In genomic region chr10:89217057-89217990, GRCh38 we compare ENCODE assay signal across 8 cellular contexts. TPM values are rescaled to one million over a fixed set of nuclear protein-coding genes. Genes with fewer than 3 reads are reported as not detected.
DNase-seq lines count a peak whose midpoint lies in the region; ATAC-seq and TF ChIP-seq lines count a peak whose summit lies in the region.

No MANE protein-coding gene starts in this region.

- peaks cover 6% of the 10 kb centered on the region; the same call in 1 of the 2 replicates for H3K4me1 ChIP-seq in PC-3 (ENCODE audit: insufficient read depth, low read length)
- peaks cover 6% of the 10 kb centered on the region for H3K4me1 ChIP-seq in osteoblast (ENCODE audit: insufficient read depth, low read length)
- peaks cover 0 to 17% (median 5%) of the 10 kb centered on the region in 4 donors for H3K4me1 ChIP-seq in tibial nerve

- peak; percentile 43; the same call in 1 of the 2 replicates for ATAC-seq in PC-3
- ATAC-seq in HG03469 (IDR thresholded peaks at IDR 0.05; ENCODE audit: unreplicated experiment): no peak

- H3K4me2 ChIP-seq in PC-3 (ENCODE audit: low read length): no peak overlapping the region
- peak overlapping the region; percentile 39 for H3K4me2 ChIP-seq in osteoblast (ENCODE audit: insufficient read depth, low read length)

- TF ChIP-seq CTCF in HFF-Myc (IDR thresholded peaks at IDR 0.05; ENCODE audit: low read depth, low read length, missing control alignments) (peak; percentile 55), PC-3 (conservative IDR thresholded peaks at IDR 0.05; ENCODE audit: low read depth, low read length) (peak; percentile 75), osteoblast (IDR thresholded peaks at IDR 0.05; ENCODE audit: extremely low read depth, low read depth, low read length) (peak; percentile 72), tibial nerve (IDR thresholded peaks at IDR 0.05) (peak; percentile 68 to 81 (median 72))

- WGBS in tibial nerve, 2 donors: 8 to 9% methylated on average over 6 of the region's 6 CpGs

- H3K36me3 ChIP-seq in PC-3 (ENCODE audit: low read depth, low read length): peaks cover 17% of the 10 kb centered on the region
- H3K36me3 ChIP-seq in osteoblast (ENCODE audit: insufficient read depth, low read length): peaks cover 13% of the 10 kb centered on the region
- H3K36me3 ChIP-seq in tibial nerve: peaks cover 0 to 17% (median 0%) of the 10 kb centered on the region in 3 donors

- peaks cover 9% of the 10 kb centered on the region for H3F3A ChIP-seq in PC-3 (ENCODE audit: low read length, unreplicated experiment)

- BruUV-seq in PC-3 (replicated peaks; lab: Mats Ljungman, UMichigan): no TSS peak

- H3K27me3 ChIP-seq in PC-3 (ENCODE audit: low read length) (no peaks in the 10 kb centered on the region), osteoblast (ENCODE audit: insufficient read depth, low read length) (no peaks in the 10 kb centered on the region), tibial nerve (no peaks in the 10 kb centered on the region)

- H3K27ac ChIP-seq in PC-3 (ENCODE audit: low read length): no peak overlapping the region
- H3K27ac ChIP-seq in osteoblast (ENCODE audit: low read depth, low read length): peak overlapping the region; percentile 6
- peak overlapping the region in 2 of 4 donors; percentile 42 to 60 for H3K27ac ChIP-seq in tibial nerve

- no peak for TF ChIP-seq EP300 in tibial nerve (IDR thresholded peaks at IDR 0.05)

- CTCF ChIA-PET in PC-3 (lab: Charles Lee): no interaction called here

- POLR2A ChIA-PET in PC-3 (lab: Charles Lee; ENCODE audit: unreplicated experiment): no interaction called here

- H3K79me2 ChIP-seq in PC-3 (ENCODE audit: low read length) (no peaks in the 10 kb centered on the region), osteoblast (ENCODE audit: insufficient read depth, low read length) (no peaks in the 10 kb centered on the region)

- intact Hi-C loops in PC-3 (cut with micrococcal nuclease): loop anchor here (1.0 kb wide), 3 partner anchors 172 to 197 kb away; partner anchors contain the start of gene IFIT5

- H3K4me3 ChIP-seq in HFF-Myc (replicated peaks; ENCODE audit: low read depth, low read length) (no peak overlapping the region), PC-3 (ENCODE audit: low read length) (no peak overlapping the region), osteoblast (ENCODE audit: insufficient read depth, low read length) (no peak overlapping the region), tibial nerve (no peak overlapping the region)

- H3K9me3 ChIP-seq in PC-3 (ENCODE audit: low read length) (no peaks in the 10 kb centered on the region), osteoblast (ENCODE audit: low read depth, low read length) (no peaks in the 10 kb centered on the region), tibial nerve (no peaks in the 10 kb centered on the region)

- no peak for TF ChIP-seq POLR2A in tibial nerve (IDR thresholded peaks at IDR 0.05)

- H4K20me1 ChIP-seq in PC-3 (ENCODE audit: low read length) (no peaks in the 10 kb centered on the region), osteoblast (ENCODE audit: insufficient read depth, low read length) (no peaks in the 10 kb centered on the region)

- no peak overlapping the region for H2AFZ ChIP-seq in PC-3 (ENCODE audit: low read length)
- H2AFZ ChIP-seq in osteoblast (ENCODE audit: low read length): no peak overlapping the region

- no peaks in the 10 kb centered on the region for H3K9me2 ChIP-seq in PC-3 (replicated peaks; ENCODE audit: low read length)

- no peak overlapping the region for H3K9ac ChIP-seq in PC-3 (ENCODE audit: low read length)

- DNase-seq in Ammon's horn (ENCODE audit: low spot score) (peak; percentile 59), HFF-Myc (ENCODE audit: extremely low read depth, low read depth) (no peak), PC-3 (peak; percentile 73), fibroblast of peridontal ligament (ENCODE audit: extremely low read depth) (peak; percentile 85), osteoblast (ENCODE audit: insufficient read length, low spot score, missing footprints) (no peak), tibial nerve (ENCODE audit: low spot score in 2 of 2) (peak; percentile 35 to 83)
- DNase-seq in activated T-cell treated with anti-CD3 and anti-CD28 coated beads, Interleukin-2, amount 50 U/mL, for 48 hours: peak; percentile 67

RNA-seq across cellular contexts. Expression of gene CH25H, which starts 10.2 kb away (rescaled TPM):
- total RNA-seq in PC-3 (2014; rRNA removed) (not detected in 2 replicates), osteoblast (5.8 and 13.0 TPM in 2 replicates), tibial nerve (1 to 10 TPM in 2 of 4 donors, under 1 TPM in 2; 0.22 to 1.2 (median 0.92) TPM)

RNA-seq across cellular contexts. Expression of gene LIPA, which starts 34.3 kb away (rescaled TPM):
- total RNA-seq in PC-3 (2014; rRNA removed) (54.4 and 55.7 TPM in 2 replicates), osteoblast (46.7 and 60.7 TPM in 2 replicates), tibial nerve (10 to 100 TPM; 36.6 to 57.9 (median 39.5) TPM)

Comparison
In these comparisons a context has a peak if more than half of its experiments do, and no peak if none do; other contexts are left out.
1. DNase-seq: peak in Ammon's horn (single experiment), PC-3 (single experiment), activated T-cell treated with anti-CD3 and anti-CD28 coated beads, Interleukin-2, amount 50 U/mL, for 48 hours (2 of 2), fibroblast of peridontal ligament (single experiment) and tibial nerve (2 of 2); none in HFF-Myc (single experiment) and osteoblast (single experiment).
2. Peak in every context shown above with its lines, with median percentiles within 50 percentile points of each other: CTCF ChIP-seq.